ENCODE assay signal across 15 cellular contexts in genomic region chr1:220872296-220872695, GRCh38.
"Had no signal": no experiment of that assay in that cellular context is flagged by ENCODE, and none has a peak within 500 bp of the region (broad histone marks: within the 10 kb centered on the region; RNA-seq: fewer than 3 reads in every experiment).

No MANE protein-coding gene starts in this region.

- H3K4me3 Mint-ChIP-seq: dendritic cell treated with granulocyte-macrophage colony-stimulating factor and Interleukin-4, amounts not matched to agents 40 ng/mL and 50 ng/mL, for 4 days; naive thymus-derived CD8-positive, alpha-beta T cell had no signal

- H3K9me3 ChIP-seq: esophagus squamous epithelium, neutrophil, sigmoid colon had no signal

- H3K4me3 ChIP-seq: esophagus squamous epithelium, gastroesophageal sphincter, left ventricle myocardium inferior, lung, sigmoid colon, skin epidermis had no signal

- H3K36me3 ChIP-seq: esophagus squamous epithelium, gastroesophageal sphincter, left ventricle myocardium inferior, neutrophil, sigmoid colon had no signal

- ATAC-seq: gastroesophageal sphincter; naive thymus-derived CD8-positive, alpha-beta T cell had no signal

- H3K27ac ChIP-seq: esophagus squamous epithelium, gastroesophageal sphincter, left ventricle myocardium inferior, neutrophil, skin epidermis had no signal

- H3K27ac Mint-ChIP-seq: dendritic cell treated with granulocyte-macrophage colony-stimulating factor and Interleukin-4, amounts not matched to agents 40 ng/mL and 50 ng/mL, for 4 days; naive thymus-derived CD8-positive, alpha-beta T cell had no signal

- DNase-seq: esophagus squamous epithelium; foreskin fibroblast; glutamatergic neuron; islet precursor cell; left ventricle myocardium inferior; naive thymus-derived CD8-positive, alpha-beta T cell; posterior cingulate gyrus; sigmoid colon; stimulated activated naive CD4-positive, alpha-beta T cell treated with Interleukin-2 at 50 U/mL for 16 hours; trophoblast cell had no signal

- H3K27me3 ChIP-seq: gastroesophageal sphincter, neutrophil, sigmoid colon had no signal
